Comparison of ENCODE assay signal across 1 cellular context in the genomic region with DNA sequence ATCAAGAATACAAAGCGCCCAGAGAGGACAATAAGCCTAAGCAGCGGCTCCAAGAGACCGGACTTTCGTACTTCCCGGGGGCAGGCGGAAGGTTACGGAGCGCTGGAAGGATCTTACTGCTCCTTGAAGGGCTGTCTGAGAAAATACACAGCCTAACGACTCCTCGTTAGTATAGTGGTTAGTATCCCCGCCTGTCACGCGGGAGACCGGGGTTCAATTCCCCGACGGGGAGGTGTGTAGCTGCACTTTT.
TF ChIP-seq lines count a peak whose summit lies in the region.

No MANE protein-coding gene starts in this region.

TF ChIP-seq in H1, 55 proteins besides CTCF, POLR2A, EP300 and RAD21:
- 0 out of 4 replicates have a peak, but pooled peaks of 1 of the 2 experiments have one; percentile 11 for TF ChIP-seq SIN3A (conservative IDR thresholded peaks at IDR 0.05 in 1 of 2, IDR thresholded peaks at IDR 0.05 in 1 of 2; ENCODE audit: low read depth in 1 of 2, low read length in 2 of 2)
- no peak for TF ChIP-seq KDM5A (IDR thresholded peaks at IDR 0.05; ENCODE audit: low read length)
- TF ChIP-seq CHD2 (IDR thresholded peaks at IDR 0.05; ENCODE audit: low read length) = 0 out of 2 replicates have a peak, but pooled peaks have one; percentile 49
- TF ChIP-seq, protein P1, sequence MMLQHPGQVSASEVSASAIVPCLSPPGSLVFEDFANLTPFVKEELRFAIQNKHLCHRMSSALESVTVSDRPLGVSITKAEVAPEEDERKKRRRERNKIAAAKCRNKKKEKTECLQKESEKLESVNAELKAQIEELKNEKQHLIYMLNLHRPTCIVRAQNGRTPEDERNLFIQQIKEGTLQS (IDR thresholded peaks at IDR 0.05; ENCODE audit: insufficient read depth, low read depth, low read length) = no peak
- TF ChIP-seq TBP (IDR thresholded peaks at IDR 0.05; ENCODE audit: low read depth, low read length) = peak; percentile 100
- TF ChIP-seq HDAC6 (IDR thresholded peaks at IDR 0.05; ENCODE audit: low read depth, low read length) = peak; percentile 55
- no peak for TF ChIP-seq POU5F1 (IDR thresholded peaks at IDR 0.05; ENCODE audit: low read depth, low read length)
- TF ChIP-seq MAFK (IDR thresholded peaks at IDR 0.05; ENCODE audit: low read depth, low read length) = peak; percentile 81; the same call in 1 of the 2 replicates
- peak; percentile 75 for TF ChIP-seq ASH2L (IDR thresholded peaks at IDR 0.05; ENCODE audit: low read length)
- TF ChIP-seq BACH1 (IDR thresholded peaks at IDR 0.05; ENCODE audit: low read length) = 0 out of 2 replicates have a peak, but pooled peaks have one; percentile 14
- peak; percentile 42; the same call in 1 of the 2 replicates for TF ChIP-seq NRF1 (IDR thresholded peaks at IDR 0.05; ENCODE audit: low read depth, low read length)
- peak; percentile 65 for TF ChIP-seq CEBPB (IDR thresholded peaks at IDR 0.05; ENCODE audit: low read depth, low read length)
- peak; percentile 75; the same call in 1 of the 2 replicates for TF ChIP-seq TEAD4 (IDR thresholded peaks at IDR 0.05; ENCODE audit: low read depth, low read length)
- peak; percentile 34; the same call in 1 of the 2 replicates for TF ChIP-seq SP4 (IDR thresholded peaks at IDR 0.05; ENCODE audit: low read length)
TF ChIP-seq in H1: peak in this region for 11.
